Comparison of ENCODE assay signal across 13 cellular contexts in genomic region chr7:29282819-29283414, GRCh38.
DNase-seq lines count a peak whose midpoint lies in the region; ATAC-seq lines count a peak whose summit lies in the region.
"Had no signal": no experiment of that assay in that cellular context is flagged by ENCODE, and none has a peak within 500 bp of the region (broad histone marks: within the 10 kb centered on the region; RNA-seq: fewer than 3 reads in every experiment).

No MANE protein-coding gene starts in this region.

- in situ Hi-C loops in ACHN (cut with HindIII; ENCODE audit: low pct_ligation_motif_present, low pct_unique_long_range_greater_than_20kb, low sequenced_read_pairs) = no loop called here

- ATAC-seq in HG03432 (IDR thresholded peaks at IDR 0.05; ENCODE audit: unreplicated experiment) (peak; percentile 43), GM19324 (IDR thresholded peaks at IDR 0.05; ENCODE audit: low FRiP score, unreplicated experiment) (no peak), HG03457 (IDR thresholded peaks at IDR 0.05; ENCODE audit: unreplicated experiment) (no peak)
- ATAC-seq: effector memory CD8-positive, alpha-beta T cell; Panc1 had no signal

- DNase-seq in DMS53 (lab: John Stamatoyannopoulos, UW) = peak; percentile 99
- peak; percentile 24 for DNase-seq in NCI-H82 treated with DMSO at 0.1 percent for 48 hours (lab: John Stamatoyannopoulos, UW; ENCODE audit: unreplicated experiment)
- peak; percentile 33 for DNase-seq in iPS-NIHi7 (ENCODE audit: extremely low spot score)
- DNase-seq in inferior parietal cortex (ENCODE audit: extremely low spot score) = no peak
- DNase-seq in ACHN = no peak
- DNase-seq: activated CD4-positive, alpha-beta T cell treated with anti-CD3 and anti-CD28 coated beads for 48 hours; CD4-positive, alpha-beta T cell; effector memory CD8-positive, alpha-beta T cell; transverse colon had no signal

Comparison
In these comparisons a context has a peak if more than half of its experiments do, and no peak if none do; other contexts are left out.
1. DNase-seq: peak in DMS53 (single experiment), NCI-H82 treated with DMSO at 0.1 percent for 48 hours (single experiment) and iPS-NIHi7 (single experiment); none in inferior parietal cortex (single experiment) and ACHN (single experiment).